Comparison of ENCODE assay signal across 1 cellular context in the genomic region with DNA sequence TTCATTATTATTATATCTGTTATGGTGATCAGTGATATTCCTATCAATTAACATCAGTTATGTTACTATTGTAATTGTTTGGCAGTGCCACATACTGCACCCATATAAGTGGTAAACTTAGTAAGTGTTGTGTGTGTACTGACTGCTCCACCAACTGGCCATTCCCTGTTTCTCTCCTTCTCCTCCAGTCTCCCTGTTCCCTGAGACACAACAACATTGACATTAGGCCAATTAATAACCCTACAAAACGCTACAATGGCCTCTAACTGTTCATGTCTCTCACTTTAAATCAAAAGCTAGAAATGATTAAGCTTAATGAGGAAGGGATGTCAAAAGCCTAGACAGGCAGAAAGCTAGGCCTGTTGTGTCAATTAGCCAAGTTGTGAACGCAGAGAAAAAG.
TF ChIP-seq lines count a peak whose summit lies in the region.

No MANE protein-coding gene starts in this region.

TF ChIP-seq in K562, 482 proteins besides CTCF, POLR2A, EP300 and RAD21 (continued from another document):
- TF ChIP-seq, protein P1, sequence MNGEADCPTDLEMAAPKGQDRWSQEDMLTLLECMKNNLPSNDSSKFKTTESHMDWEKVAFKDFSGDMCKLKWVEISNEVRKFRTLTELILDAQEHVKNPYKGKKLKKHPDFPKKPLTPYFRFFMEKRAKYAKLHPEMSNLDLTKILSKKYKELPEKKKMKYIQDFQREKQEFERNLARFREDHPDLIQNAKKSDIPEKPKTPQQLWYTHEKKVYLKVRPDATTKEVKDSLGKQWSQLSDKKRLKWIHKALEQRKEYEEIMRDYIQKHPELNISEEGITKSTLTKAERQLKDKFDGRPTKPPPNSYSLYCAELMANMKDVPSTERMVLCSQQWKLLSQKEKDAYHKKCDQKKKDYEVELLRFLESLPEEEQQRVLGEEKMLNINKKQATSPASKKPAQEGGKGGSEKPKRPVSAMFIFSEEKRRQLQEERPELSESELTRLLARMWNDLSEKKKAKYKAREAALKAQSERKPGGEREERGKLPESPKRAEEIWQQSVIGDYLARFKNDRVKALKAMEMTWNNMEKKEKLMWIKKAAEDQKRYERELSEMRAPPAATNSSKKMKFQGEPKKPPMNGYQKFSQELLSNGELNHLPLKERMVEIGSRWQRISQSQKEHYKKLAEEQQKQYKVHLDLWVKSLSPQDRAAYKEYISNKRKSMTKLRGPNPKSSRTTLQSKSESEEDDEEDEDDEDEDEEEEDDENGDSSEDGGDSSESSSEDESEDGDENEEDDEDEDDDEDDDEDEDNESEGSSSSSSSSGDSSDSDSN (IDR thresholded peaks at IDR 0.05; ENCODE audit: borderline replicate concordance in 1 of 2, low read depth in 2 of 2, low read length in 2 of 2), result no peak
- TF ChIP-seq ZC3H4 (CRISPR knock-in tag; IDR thresholded peaks at IDR 0.05; ENCODE audit: borderline replicate concordance), result no peak
- TF ChIP-seq ELF2 (CRISPR knock-in tag; IDR thresholded peaks at IDR 0.05), result no peak
- TF ChIP-seq ZKSCAN3 (CRISPR knock-in tag; IDR thresholded peaks at IDR 0.05), result no peak
- TF ChIP-seq CBX2 (IDR thresholded peaks at IDR 0.05; ENCODE audit: insufficient read depth, low read length, poor library complexity, severe bottlenecking), result no peak
- TF ChIP-seq ZNF551 (CRISPR knock-in tag; IDR thresholded peaks at IDR 0.05), result no peak
- no peak for TF ChIP-seq KLF10 (CRISPR knock-in tag; IDR thresholded peaks at IDR 0.05)
- TF ChIP-seq ZNF778 (CRISPR knock-in tag; IDR thresholded peaks at IDR 0.05), result no peak
- TF ChIP-seq, protein P2, sequence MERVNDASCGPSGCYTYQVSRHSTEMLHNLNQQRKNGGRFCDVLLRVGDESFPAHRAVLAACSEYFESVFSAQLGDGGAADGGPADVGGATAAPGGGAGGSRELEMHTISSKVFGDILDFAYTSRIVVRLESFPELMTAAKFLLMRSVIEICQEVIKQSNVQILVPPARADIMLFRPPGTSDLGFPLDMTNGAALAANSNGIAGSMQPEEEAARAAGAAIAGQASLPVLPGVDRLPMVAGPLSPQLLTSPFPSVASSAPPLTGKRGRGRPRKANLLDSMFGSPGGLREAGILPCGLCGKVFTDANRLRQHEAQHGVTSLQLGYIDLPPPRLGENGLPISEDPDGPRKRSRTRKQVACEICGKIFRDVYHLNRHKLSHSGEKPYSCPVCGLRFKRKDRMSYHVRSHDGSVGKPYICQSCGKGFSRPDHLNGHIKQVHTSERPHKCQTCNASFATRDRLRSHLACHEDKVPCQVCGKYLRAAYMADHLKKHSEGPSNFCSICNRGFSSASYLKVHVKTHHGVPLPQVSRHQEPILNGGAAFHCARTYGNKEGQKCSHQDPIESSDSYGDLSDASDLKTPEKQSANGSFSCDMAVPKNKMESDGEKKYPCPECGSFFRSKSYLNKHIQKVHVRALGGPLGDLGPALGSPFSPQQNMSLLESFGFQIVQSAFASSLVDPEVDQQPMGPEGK (CRISPR knock-in tag; IDR thresholded peaks at IDR 0.05; ENCODE audit: borderline replicate concordance), result no peak
- no peak for TF ChIP-seq ZNF445 (CRISPR knock-in tag; IDR thresholded peaks at IDR 0.05; ENCODE audit: low read depth)
- TF ChIP-seq ZNF717 (CRISPR knock-in tag; IDR thresholded peaks at IDR 0.05), result no peak
- TF ChIP-seq, protein P3, sequence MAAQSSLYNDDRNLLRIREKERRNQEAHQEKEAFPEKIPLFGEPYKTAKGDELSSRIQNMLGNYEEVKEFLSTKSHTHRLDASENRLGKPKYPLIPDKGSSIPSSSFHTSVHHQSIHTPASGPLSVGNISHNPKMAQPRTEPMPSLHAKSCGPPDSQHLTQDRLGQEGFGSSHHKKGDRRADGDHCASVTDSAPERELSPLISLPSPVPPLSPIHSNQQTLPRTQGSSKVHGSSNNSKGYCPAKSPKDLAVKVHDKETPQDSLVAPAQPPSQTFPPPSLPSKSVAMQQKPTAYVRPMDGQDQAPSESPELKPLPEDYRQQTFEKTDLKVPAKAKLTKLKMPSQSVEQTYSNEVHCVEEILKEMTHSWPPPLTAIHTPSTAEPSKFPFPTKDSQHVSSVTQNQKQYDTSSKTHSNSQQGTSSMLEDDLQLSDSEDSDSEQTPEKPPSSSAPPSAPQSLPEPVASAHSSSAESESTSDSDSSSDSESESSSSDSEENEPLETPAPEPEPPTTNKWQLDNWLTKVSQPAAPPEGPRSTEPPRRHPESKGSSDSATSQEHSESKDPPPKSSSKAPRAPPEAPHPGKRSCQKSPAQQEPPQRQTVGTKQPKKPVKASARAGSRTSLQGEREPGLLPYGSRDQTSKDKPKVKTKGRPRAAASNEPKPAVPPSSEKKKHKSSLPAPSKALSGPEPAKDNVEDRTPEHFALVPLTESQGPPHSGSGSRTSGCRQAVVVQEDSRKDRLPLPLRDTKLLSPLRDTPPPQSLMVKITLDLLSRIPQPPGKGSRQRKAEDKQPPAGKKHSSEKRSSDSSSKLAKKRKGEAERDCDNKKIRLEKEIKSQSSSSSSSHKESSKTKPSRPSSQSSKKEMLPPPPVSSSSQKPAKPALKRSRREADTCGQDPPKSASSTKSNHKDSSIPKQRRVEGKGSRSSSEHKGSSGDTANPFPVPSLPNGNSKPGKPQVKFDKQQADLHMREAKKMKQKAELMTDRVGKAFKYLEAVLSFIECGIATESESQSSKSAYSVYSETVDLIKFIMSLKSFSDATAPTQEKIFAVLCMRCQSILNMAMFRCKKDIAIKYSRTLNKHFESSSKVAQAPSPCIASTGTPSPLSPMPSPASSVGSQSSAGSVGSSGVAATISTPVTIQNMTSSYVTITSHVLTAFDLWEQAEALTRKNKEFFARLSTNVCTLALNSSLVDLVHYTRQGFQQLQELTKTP (IDR thresholded peaks at IDR 0.05; ENCODE audit: low read depth in 1 of 2, partially characterized antibody in 2 of 2), result no peak
- TF ChIP-seq ZFPM2 (CRISPR knock-in tag; IDR thresholded peaks at IDR 0.05), result no peak
- no peak for TF ChIP-seq ZNF57 (CRISPR knock-in tag; IDR thresholded peaks at IDR 0.05)
- no peak for TF ChIP-seq RBFOX2 (IDR thresholded peaks at IDR 0.05; ENCODE audit: low read depth, low read length)
- TF ChIP-seq, protein P4, sequence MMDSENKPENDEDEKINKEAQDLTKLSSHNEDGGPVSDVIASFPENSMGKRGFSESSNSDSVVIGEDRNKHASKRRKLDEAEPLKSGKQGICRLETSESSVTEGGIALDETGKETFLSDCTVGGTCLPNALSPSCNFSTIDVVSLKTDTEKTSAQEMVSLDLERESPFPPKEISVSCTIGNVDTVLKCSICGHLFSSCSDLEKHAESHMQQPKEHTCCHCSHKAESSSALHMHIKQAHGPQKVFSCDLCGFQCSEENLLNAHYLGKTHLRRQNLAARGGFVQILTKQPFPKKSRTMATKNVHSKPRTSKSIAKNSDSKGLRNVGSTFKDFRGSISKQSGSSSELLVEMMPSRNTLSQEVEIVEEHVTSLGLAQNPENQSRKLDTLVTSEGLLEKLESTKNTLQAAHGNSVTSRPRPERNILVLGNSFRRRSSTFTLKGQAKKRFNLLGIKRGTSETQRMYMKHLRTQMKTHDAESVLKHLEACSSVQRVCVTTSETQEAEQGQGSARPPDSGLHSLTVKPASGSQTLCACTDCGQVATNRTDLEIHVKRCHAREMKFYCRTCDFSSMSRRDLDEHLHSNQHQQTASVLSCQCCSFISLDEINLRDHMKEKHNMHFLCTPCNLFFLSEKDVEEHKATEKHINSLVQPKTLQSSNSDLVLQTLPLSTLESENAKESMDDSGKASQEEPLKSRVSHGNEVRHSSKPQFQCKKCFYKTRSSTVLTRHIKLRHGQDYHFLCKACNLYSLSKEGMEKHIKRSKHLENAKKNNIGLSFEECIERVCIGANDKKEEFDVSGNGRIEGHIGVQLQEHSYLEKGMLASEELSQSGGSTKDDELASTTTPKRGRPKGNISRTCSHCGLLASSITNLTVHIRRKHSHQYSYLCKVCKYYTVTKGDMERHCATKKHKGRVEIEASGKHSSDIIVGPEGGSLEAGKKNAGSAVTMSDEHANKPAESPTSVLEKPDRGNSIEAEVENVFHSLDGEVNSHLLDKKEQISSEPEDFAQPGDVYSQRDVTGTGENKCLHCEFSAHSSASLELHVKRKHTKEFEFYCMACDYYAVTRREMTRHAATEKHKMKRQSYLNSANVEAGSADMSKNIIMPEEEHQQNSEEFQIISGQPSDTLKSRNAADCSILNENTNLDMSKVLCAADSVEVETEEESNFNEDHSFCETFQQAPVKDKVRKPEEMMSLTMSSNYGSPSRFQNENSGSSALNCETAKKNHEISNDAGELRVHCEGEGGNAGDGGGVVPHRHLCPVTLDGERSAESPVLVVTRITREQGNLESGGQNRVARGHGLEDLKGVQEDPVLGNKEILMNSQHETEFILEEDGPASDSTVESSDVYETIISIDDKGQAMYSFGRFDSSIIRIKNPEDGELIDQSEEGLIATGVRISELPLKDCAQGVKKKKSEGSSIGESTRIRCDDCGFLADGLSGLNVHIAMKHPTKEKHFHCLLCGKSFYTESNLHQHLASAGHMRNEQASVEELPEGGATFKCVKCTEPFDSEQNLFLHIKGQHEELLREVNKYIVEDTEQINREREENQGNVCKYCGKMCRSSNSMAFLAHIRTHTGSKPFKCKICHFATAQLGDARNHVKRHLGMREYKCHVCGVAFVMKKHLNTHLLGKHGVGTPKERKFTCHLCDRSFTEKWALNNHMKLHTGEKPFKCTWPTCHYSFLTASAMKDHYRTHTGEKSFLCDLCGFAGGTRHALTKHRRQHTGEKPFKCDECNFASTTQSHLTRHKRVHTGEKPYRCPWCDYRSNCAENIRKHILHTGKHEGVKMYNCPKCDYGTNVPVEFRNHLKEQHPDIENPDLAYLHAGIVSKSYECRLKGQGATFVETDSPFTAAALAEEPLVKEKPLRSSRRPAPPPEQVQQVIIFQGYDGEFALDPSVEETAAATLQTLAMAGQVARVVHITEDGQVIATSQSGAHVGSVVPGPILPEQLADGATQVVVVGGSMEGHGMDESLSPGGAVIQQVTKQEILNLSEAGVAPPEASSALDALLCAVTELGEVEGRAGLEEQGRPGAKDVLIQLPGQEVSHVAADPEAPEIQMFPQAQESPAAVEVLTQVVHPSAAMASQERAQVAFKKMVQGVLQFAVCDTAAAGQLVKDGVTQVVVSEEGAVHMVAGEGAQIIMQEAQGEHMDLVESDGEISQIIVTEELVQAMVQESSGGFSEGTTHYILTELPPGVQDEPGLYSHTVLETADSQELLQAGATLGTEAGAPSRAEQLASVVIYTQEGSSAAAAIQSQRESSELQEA (IDR thresholded peaks at IDR 0.05; ENCODE audit: low read depth), result no peak
